ENCODE assay signal across 8 cellular contexts in the genomic region with DNA sequence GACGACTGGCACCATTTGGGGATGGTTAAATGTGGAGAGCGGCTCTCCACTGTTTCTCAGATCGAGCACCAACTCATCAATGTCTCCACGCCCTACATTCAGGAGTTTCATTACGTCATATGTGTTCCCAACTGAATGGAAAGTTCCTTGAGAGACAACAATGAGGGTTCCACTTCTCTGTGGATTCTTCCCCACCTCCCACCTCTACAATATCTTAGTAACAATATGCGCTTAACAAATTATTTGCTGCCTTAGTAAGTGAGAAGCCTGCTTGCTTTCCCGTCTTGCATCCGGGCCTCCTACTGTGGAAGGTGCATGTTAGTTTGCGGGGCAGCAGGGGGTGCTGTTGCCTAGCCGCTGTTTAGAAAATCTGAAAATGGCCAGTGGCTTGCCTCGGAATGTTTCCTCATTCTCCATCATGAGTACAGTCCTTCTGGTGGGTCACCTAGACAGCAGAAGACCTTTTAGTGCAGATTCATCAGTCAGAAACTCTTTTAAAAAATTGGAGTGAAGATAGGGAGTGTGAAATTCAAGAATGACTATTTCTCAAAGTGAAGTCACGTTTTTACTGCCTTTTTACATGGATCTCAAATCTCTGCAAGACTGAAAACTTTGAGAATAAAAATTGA. TPM values are rescaled to one million over a fixed set of nuclear protein-coding genes. Genes with fewer than 3 reads are reported as not detected.
A peak's percentile ranks its signal among the peaks of the same experiment; 100 is the strongest.
DNase-seq lines count a peak whose midpoint lies in the region; ATAC-seq and TF ChIP-seq lines count a peak whose summit lies in the region.

No MANE protein-coding gene starts in this region.

- H3K27ac Mint-ChIP-seq in activated CD8-positive, alpha-beta T cell treated with anti-CD3 and anti-CD28 coated beads, Interleukin-2, amount 10 ng/mL, durations not matched to agents 7 days and 5 days: no peak overlapping the region

- H3K36me3 Mint-ChIP-seq in activated CD8-positive, alpha-beta T cell treated with anti-CD3 and anti-CD28 coated beads, Interleukin-2, amount 10 ng/mL, durations not matched to agents 7 days and 5 days (ENCODE audit: low read depth): no peaks in the 10 kb centered on the region

- CTCF ChIA-PET in activated CD8-positive, alpha-beta T cell treated with anti-CD3 and anti-CD28 coated beads, Interleukin-2, amount 10 ng/mL, durations not matched to agents 7 days and 5 days (lab: Charles Lee): interaction anchor here (0.9 to 1.0 kb wide), 3 partner anchors 191 to 197 kb away, joined by 3 to 8 read pairs (median 6); no protein-coding TSS in a partner anchor

- POLR2A ChIA-PET in activated CD8-positive, alpha-beta T cell treated with anti-CD3 and anti-CD28 coated beads, Interleukin-2, amount 10 ng/mL, durations not matched to agents 7 days and 5 days (lab: Charles Lee): no interaction called here

- in situ Hi-C loops in ACHN (cut with HindIII; ENCODE audit: low pct_ligation_motif_present, low pct_unique_long_range_greater_than_20kb, low sequenced_read_pairs): no loop called here
- in situ Hi-C loops in GM13977 (cut with MboI; ENCODE audit: low pct_unique_long_range_greater_than_20kb, low sequenced_read_pairs, unreplicated experiment): no loop called here

- H3K4me1 Mint-ChIP-seq in activated CD8-positive, alpha-beta T cell treated with anti-CD3 and anti-CD28 coated beads, Interleukin-2, amount 10 ng/mL, durations not matched to agents 7 days and 5 days (ENCODE audit: low read depth): peaks cover 2% of the 10 kb centered on the region

- DNase-seq in ACHN: peak; percentile 51
- DNase-seq in GM13977 (ENCODE audit: low spot score): peak; percentile 44
- DNase-seq in NCI-H2196 treated with DMSO at 0.1 percent for 48 hours (lab: John Stamatoyannopoulos, UW; ENCODE audit: unreplicated experiment): peak; percentile 37
- DNase-seq in activated CD8-positive, alpha-beta T cell treated with anti-CD3 and anti-CD28 coated beads, Interleukin-2, amount 10 ng/mL, durations not matched to agents 7 days and 5 days: peak; percentile 46
- DNase-seq in fibroblast of peridontal ligament (ENCODE audit: extremely low read depth): peak; percentile 59
- peak; percentile 30 for DNase-seq in occipital lobe (lab: John Stamatoyannopoulos, UW)

- no peaks in the 10 kb centered on the region for H3K9me3 Mint-ChIP-seq in activated CD8-positive, alpha-beta T cell treated with anti-CD3 and anti-CD28 coated beads, Interleukin-2, amount 10 ng/mL, durations not matched to agents 7 days and 5 days (ENCODE audit: insufficient read depth)

- H3K4me3 Mint-ChIP-seq in activated CD8-positive, alpha-beta T cell treated with anti-CD3 and anti-CD28 coated beads, Interleukin-2, amount 10 ng/mL, durations not matched to agents 7 days and 5 days: no peak overlapping the region

- peak; percentile 79 for ATAC-seq in HG02981 (IDR thresholded peaks at IDR 0.05; ENCODE audit: unreplicated experiment)
- no peak for ATAC-seq in activated CD8-positive, alpha-beta T cell treated with anti-CD3 and anti-CD28 coated beads, Interleukin-2, amount 10 ng/mL, durations not matched to agents 7 days and 5 days
- ATAC-seq in HG03196 (IDR thresholded peaks at IDR 0.05; ENCODE audit: unreplicated experiment): no peak

- TF ChIP-seq CTCF in GM13977 (IDR thresholded peaks at IDR 0.05; ENCODE audit: extremely low read depth, insufficient read depth, missing control alignments): peak; percentile 92

- peaks cover 2% of the 10 kb centered on the region for H3K27me3 Mint-ChIP-seq in activated CD8-positive, alpha-beta T cell treated with anti-CD3 and anti-CD28 coated beads, Interleukin-2, amount 10 ng/mL, durations not matched to agents 7 days and 5 days (ENCODE audit: low read depth)

RNA-seq across cellular contexts. Expression of a gene that starts 55.7 kb away (rescaled TPM):
- total RNA-seq in activated CD8-positive, alpha-beta T cell treated with anti-CD3 and anti-CD28 coated beads, Interleukin-2, amount 10 ng/mL, durations not matched to agents 7 days and 5 days: not detected
- not detected for total RNA-seq in occipital lobe
